Comparison of ENCODE assay signal across 8 cellular contexts in the genomic region with DNA sequence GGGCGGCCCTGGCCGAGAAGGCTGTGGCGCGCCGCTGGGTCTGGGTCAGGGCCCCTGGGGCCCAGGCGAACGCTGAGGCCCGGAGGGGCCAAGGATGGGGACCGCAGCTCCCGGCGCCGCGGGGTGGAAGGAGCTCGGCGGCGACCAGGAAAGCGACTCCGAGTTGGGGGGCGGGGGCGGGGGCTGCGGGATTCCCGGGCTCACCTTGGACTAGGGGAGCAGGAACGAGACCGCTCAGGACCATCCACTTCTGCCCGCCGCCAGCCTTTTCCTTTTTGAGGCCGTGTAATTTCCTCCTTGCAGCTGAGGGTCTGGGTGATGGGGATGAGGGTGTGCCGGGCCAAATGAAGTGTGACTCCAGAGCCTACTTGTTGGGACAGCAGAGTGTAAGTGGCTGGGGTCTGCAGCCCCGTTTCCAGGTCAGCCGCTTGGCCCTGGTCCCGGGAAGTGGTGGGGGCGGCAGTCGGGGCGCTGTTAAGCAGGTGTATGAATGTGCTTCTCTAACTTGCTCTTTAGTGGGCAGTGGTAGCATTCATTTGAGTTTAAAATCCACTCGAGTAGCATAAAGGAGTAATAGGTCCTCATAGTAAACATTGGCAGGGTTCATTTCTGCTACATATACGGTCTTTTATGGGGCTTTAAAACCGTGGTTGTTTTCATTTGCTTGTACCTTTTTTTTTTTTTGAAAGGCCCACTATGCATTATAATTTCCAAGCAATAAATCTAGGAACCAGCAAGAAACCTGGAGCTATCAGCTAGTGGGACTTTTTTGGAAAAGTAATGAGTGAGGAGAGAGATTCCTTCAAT. TPM values are rescaled to one million over a fixed set of nuclear protein-coding genes. Genes with fewer than 3 reads are reported as not detected.
DNase-seq lines count a peak whose midpoint lies in the region; ATAC-seq and TF ChIP-seq lines count a peak whose summit lies in the region.

No MANE protein-coding gene starts in this region.

- no peaks in the 10 kb centered on the region for H3K27me3 Mint-ChIP-seq in activated CD8-positive, alpha-beta memory T cell treated with anti-CD3 and anti-CD28 coated beads, Interleukin-2, amount 10 ng/mL, durations not matched to agents 7 days and 5 days

- no peaks in the 10 kb centered on the region for H3K9me3 Mint-ChIP-seq in activated CD8-positive, alpha-beta memory T cell treated with anti-CD3 and anti-CD28 coated beads, Interleukin-2, amount 10 ng/mL, durations not matched to agents 7 days and 5 days (ENCODE audit: low read depth)

- no peak for TF ChIP-seq POLR2A in tibial nerve (IDR thresholded peaks at IDR 0.05)

- H3K36me3 ChIP-seq in esophagus (ENCODE audit: control insufficient read depth in 2 of 2, insufficient read depth in 2 of 2, low read length in 1 of 2) (no peaks in the 10 kb centered on the region), muscle layer of colon (ENCODE audit: insufficient read depth, low read length) (no peaks in the 10 kb centered on the region), tibial nerve (no peaks in the 10 kb centered on the region)

- POLR2A ChIA-PET in GM10248 (lab: Yijun Ruan, JAX): no interaction called here

- H3K4me3 ChIP-seq in esophagus (ENCODE audit: low read depth in 1 of 2, low read length in 2 of 2) (peak overlapping the region; percentile 94 to 96), muscle layer of colon (ENCODE audit: low read depth in 1 of 2, low read length in 2 of 2) (peak overlapping the region; percentile 65 to 66), tibial nerve (peak overlapping the region; percentile 80 to 92 (median 84))

- peak; percentile 49 for ATAC-seq in activated CD8-positive, alpha-beta memory T cell treated with anti-CD3 and anti-CD28 coated beads, Interleukin-2, amount 10 ng/mL, durations not matched to agents 7 days and 5 days

- H3K4me1 Mint-ChIP-seq in activated CD8-positive, alpha-beta memory T cell treated with anti-CD3 and anti-CD28 coated beads, Interleukin-2, amount 10 ng/mL, durations not matched to agents 7 days and 5 days: peaks cover 33% of the 10 kb centered on the region

- no peaks in the 10 kb centered on the region for H3K9me3 ChIP-seq in esophagus (ENCODE audit: control insufficient read depth in 2 of 2, insufficient read depth in 1 of 2, low read depth in 1 of 2, low read length in 1 of 2)
- H3K9me3 ChIP-seq in muscle layer of colon (ENCODE audit: low read length): no peaks in the 10 kb centered on the region
- no peaks in the 10 kb centered on the region for H3K9me3 ChIP-seq in tibial nerve

- H3K4me3 Mint-ChIP-seq in activated CD8-positive, alpha-beta memory T cell treated with anti-CD3 and anti-CD28 coated beads, Interleukin-2, amount 10 ng/mL, durations not matched to agents 7 days and 5 days: peak overlapping the region; percentile 95

- TF ChIP-seq EP300 in tibial nerve (IDR thresholded peaks at IDR 0.05): no peak

- WGBS in esophagus, 2 donors: 1% methylated on average over 36 to 37 of the region's 37 CpGs
- 0 to 2% methylated on average over 13 to 34 of the region's 37 CpGs for WGBS in tibial nerve, 2 donors

- H3K27me3 ChIP-seq in esophagus (ENCODE audit: control insufficient read depth in 1 of 2, insufficient read depth in 2 of 2, low read length in 2 of 2): no peaks in the 10 kb centered on the region
- no peaks in the 10 kb centered on the region for H3K27me3 ChIP-seq in muscle layer of colon (ENCODE audit: control insufficient read depth in 1 of 2, insufficient read depth in 2 of 2, low read length in 2 of 2)
- H3K27me3 ChIP-seq in tibial nerve: no peaks in the 10 kb centered on the region

- peaks cover 18% of the 10 kb centered on the region for H3K36me3 Mint-ChIP-seq in activated CD8-positive, alpha-beta memory T cell treated with anti-CD3 and anti-CD28 coated beads, Interleukin-2, amount 10 ng/mL, durations not matched to agents 7 days and 5 days

- H3K27ac Mint-ChIP-seq in activated CD8-positive, alpha-beta memory T cell treated with anti-CD3 and anti-CD28 coated beads, Interleukin-2, amount 10 ng/mL, durations not matched to agents 7 days and 5 days: peak overlapping the region; percentile 95

- CTCF ChIA-PET in GM10248 (lab: Yijun Ruan, JAX): interaction anchor here (1.0 to 11.5 kb wide), 18 partner anchors 10 to 160 kb away, joined by 3 to 101 read pairs (median 6); partner anchors contain the start of genes HTD2 and RPP14
- CTCF ChIA-PET in activated CD8-positive, alpha-beta memory T cell treated with anti-CD3 and anti-CD28 coated beads, Interleukin-2, amount 10 ng/mL, durations not matched to agents 7 days and 5 days (lab: Charles Lee): interaction anchor here (0.8 to 7.6 kb wide), 11 partner anchors 10 to 160 kb away, joined by 3 to 144 read pairs (median 5); partner anchors contain the start of genes HTD2, KCTD6 and RPP14

- peak overlapping the region; percentile 42 to 48 for H3K27ac ChIP-seq in esophagus (ENCODE audit: low read depth in 2 of 2, low read length in 1 of 2)
- H3K27ac ChIP-seq in muscle layer of colon (ENCODE audit: low read depth, low read length): peak overlapping the region; percentile 74
- peak overlapping the region; percentile 50 to 87 (median 76) for H3K27ac ChIP-seq in tibial nerve

- H3K9ac ChIP-seq in muscle layer of colon (ENCODE audit: low read length): peak overlapping the region; percentile 67

- H3K4me1 ChIP-seq in esophagus (ENCODE audit: control insufficient read depth in 2 of 2, insufficient read depth in 2 of 2, low read length in 1 of 2) (peaks cover 0 to 2% of the 10 kb centered on the region in 2 donors), muscle layer of colon (ENCODE audit: insufficient read depth, low read length) (peaks cover 31% of the 10 kb centered on the region), tibial nerve (peaks cover 0 to 51% (median 12%) of the 10 kb centered on the region in 4 donors)

- peak; percentile 68 for DNase-seq in GM10248 (ENCODE audit: extremely low spot score)
- DNase-seq in H4 (ENCODE audit: low spot score): peak; percentile 18
- peak; percentile 9 for DNase-seq in LoVo (ENCODE audit: low spot score)
- DNase-seq in activated CD8-positive, alpha-beta memory T cell treated with anti-CD3 and anti-CD28 coated beads, Interleukin-2, amount 10 ng/mL, durations not matched to agents 7 days and 5 days: peak; percentile 57
- no peak for DNase-seq in tibial nerve (ENCODE audit: low spot score in 2 of 2)
- no peak for DNase-seq in NCI-H2196 treated with DMSO at 0.1 percent for 48 hours (lab: John Stamatoyannopoulos, UW; ENCODE audit: unreplicated experiment)

- TF ChIP-seq CTCF in GM10248 (IDR thresholded peaks at IDR 0.05; ENCODE audit: control extremely low read depth, extremely low read depth, low read depth, missing control alignments) (peak; percentile 40), tibial nerve (IDR thresholded peaks at IDR 0.05) (no peak)

RNA-seq across cellular contexts. Expression of gene PXK, which starts 0.7 kb away (rescaled TPM):
- total RNA-seq in H4 (2014; rRNA removed; shearing (Covaris generic)): 41.7 and 48.8 TPM in 2 replicates
- total RNA-seq in activated CD8-positive, alpha-beta memory T cell treated with anti-CD3 and anti-CD28 coated beads, Interleukin-2, amount 10 ng/mL, durations not matched to agents 7 days and 5 days: 10 to 100 TPM; 61.7 to 64.7 TPM
- polyA plus RNA-seq in esophagus: 1 to 10 TPM; 3.2 to 6.0 TPM
- total RNA-seq in tibial nerve: 10 to 100 TPM; 22.7 to 51.3 (median 41.0) TPM

RNA-seq across cellular contexts. Expression of gene HTD2, which starts 27.1 kb away (rescaled TPM):
- total RNA-seq in H4 (2014; rRNA removed; shearing (Covaris generic)): 7.1 and 24.6 TPM in 2 replicates
- total RNA-seq in activated CD8-positive, alpha-beta memory T cell treated with anti-CD3 and anti-CD28 coated beads, Interleukin-2, amount 10 ng/mL, durations not matched to agents 7 days and 5 days: 1 to 10 TPM; 6.9 to 7.4 TPM
- polyA plus RNA-seq in esophagus: 1 to 10 TPM; 1.3 to 5.9 TPM
- total RNA-seq in tibial nerve: 10 to 100 TPM; 10.6 to 15.1 (median 13.7) TPM

RNA-seq across cellular contexts. Expression of gene RPP14, which starts 27.4 kb away (rescaled TPM):
- 6.2 and 12.0 TPM in 2 replicates for total RNA-seq in H4 (2014; rRNA removed; shearing (Covaris generic))
- 10 to 100 TPM; 12.9 to 16.9 TPM for total RNA-seq in activated CD8-positive, alpha-beta memory T cell treated with anti-CD3 and anti-CD28 coated beads, Interleukin-2, amount 10 ng/mL, durations not matched to agents 7 days and 5 days
- 1 to 10 TPM; 7.5 to 8.4 TPM for polyA plus RNA-seq in esophagus
- total RNA-seq in tibial nerve: 10 to 100 TPM in 2 of 4 donors, 1 to 10 TPM in 2; 5.7 to 14.0 (median 8.6) TPM

Comparison
In these comparisons a context has a peak if more than half of its experiments do, and no peak if none do; other contexts are left out.
1. DNase-seq: peak in GM10248 (single experiment), H4 (single experiment), LoVo (single experiment) and activated CD8-positive, alpha-beta memory T cell treated with anti-CD3 and anti-CD28 coated beads, Interleukin-2, amount 10 ng/mL, durations not matched to agents 7 days and 5 days (single experiment); none in tibial nerve (0 of 2) and NCI-H2196 treated with DMSO at 0.1 percent for 48 hours (single experiment).
2. Peak in every context shown above with its lines, with median percentiles within 50 percentile points of each other: H3K27ac ChIP-seq and H3K4me3 ChIP-seq.